In the genomic region with DNA sequence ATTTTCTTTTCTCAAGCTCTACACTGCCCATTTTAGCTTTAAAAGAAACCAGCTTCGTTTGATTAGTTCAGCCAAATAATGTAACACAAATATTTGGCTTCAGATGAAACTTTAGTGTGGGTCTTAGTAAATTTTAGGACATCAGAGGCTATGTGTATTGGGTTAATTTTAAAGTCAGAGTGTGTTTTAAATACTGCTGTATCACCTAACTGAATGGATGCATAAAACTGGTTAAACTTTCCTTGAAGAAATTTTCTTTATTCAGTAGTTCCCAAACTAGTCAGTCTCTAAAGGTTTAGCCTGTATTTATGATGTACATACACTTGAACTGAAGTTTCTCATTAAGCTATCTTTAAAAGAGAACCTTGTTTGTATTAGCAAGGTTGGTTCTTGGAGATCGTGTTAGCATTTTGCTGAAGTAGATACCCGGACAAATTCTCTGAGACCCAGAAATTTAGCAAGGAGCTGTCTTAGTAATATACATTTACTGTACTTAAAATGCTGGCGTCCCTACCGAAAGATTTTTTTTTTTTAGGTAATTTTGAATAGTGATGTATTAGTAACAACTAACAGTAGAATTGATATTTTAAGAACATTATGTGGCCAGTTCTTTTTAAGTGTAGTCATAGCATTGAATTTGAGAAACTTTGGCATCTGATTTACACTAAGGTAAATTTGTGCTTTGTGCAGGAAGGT, we compare ENCODE assay signal across 8 cellular contexts. TPM values are rescaled to one million over a fixed set of nuclear protein-coding genes. Genes with fewer than 3 reads are reported as not detected.
DNase-seq lines count a peak whose midpoint lies in the region; ATAC-seq, FAIRE-seq and TF ChIP-seq lines count a peak whose summit lies in the region.

No MANE protein-coding gene starts in this region.

- TF ChIP-seq RAD21 in A549 (conservative IDR thresholded peaks at IDR 0.05 in 1 of 2, IDR thresholded peaks at IDR 0.05 in 1 of 2), result no peak

- no peak for TF ChIP-seq EP300 in A549 (IDR thresholded peaks at IDR 0.05)

- peak overlapping the region; percentile 85 for H3K4me2 ChIP-seq in A549

- no peaks in the 10 kb centered on the region for H3K9me3 ChIP-seq in A549
- H3K9me3 ChIP-seq in HUES64 (ENCODE audit: insufficient read depth, low read depth, low read length), result no peaks in the 10 kb centered on the region
- no peaks in the 10 kb centered on the region for H3K9me3 ChIP-seq in breast epithelium
- H3K9me3 ChIP-seq in mucosa of stomach (ENCODE audit: control insufficient read depth, low read length), result no peaks in the 10 kb centered on the region
- no peaks in the 10 kb centered on the region for H3K9me3 ChIP-seq in small intestine (ENCODE audit: control insufficient read depth, low read depth)

- H3K4me1 ChIP-seq in A549 (peaks cover 24% of the 10 kb centered on the region), HUES64 (ENCODE audit: insufficient read depth, low read length) (peaks cover 53% of the 10 kb centered on the region), breast epithelium (no peaks in the 10 kb centered on the region), mucosa of stomach (ENCODE audit: control insufficient read depth, insufficient read depth, low read length) (peaks cover 5% of the 10 kb centered on the region), small intestine (ENCODE audit: control insufficient read depth in 2 of 2, insufficient read depth in 1 of 2, low read depth in 1 of 2, low read length in 1 of 2) (no peaks in the 10 kb centered on the region)

- H3K27me3 ChIP-seq in HUES64 (ENCODE audit: insufficient read depth, low read length) (no peaks in the 10 kb centered on the region), breast epithelium (no peaks in the 10 kb centered on the region), mucosa of stomach (ENCODE audit: control insufficient read depth, insufficient read depth, low read length) (no peaks in the 10 kb centered on the region), small intestine (ENCODE audit: control insufficient read depth in 2 of 2, insufficient read depth in 2 of 2, low read length in 2 of 2) (no peaks in the 10 kb centered on the region)

- H3K36me3 ChIP-seq in HUES64 (ENCODE audit: insufficient read depth, low read length) (no peaks in the 10 kb centered on the region), breast epithelium (no peaks in the 10 kb centered on the region), mucosa of stomach (ENCODE audit: control insufficient read depth, insufficient read depth, low read length) (no peaks in the 10 kb centered on the region), small intestine (ENCODE audit: control insufficient read depth in 2 of 2, insufficient read depth in 2 of 2, low read length in 2 of 2) (no peaks in the 10 kb centered on the region)

- 68% methylated on average over 5 of the region's 5 CpGs for WGBS in A549 (ENCODE audit: missing lambda C conversion rate)
- 20% methylated on average over 2 of the region's 5 CpGs for whole genome bisulfite sequencing in HUES64
- WGBS in small intestine, 3 donors, result 14 to 31% (median 25%) methylated on average over 5 of the region's 5 CpGs

- no peak for DNase-seq in A549 (ENCODE audit: low read depth in 1 of 2, low spot score in 1 of 2)
- no peak for DNase-seq in breast epithelium (ENCODE audit: low spot score in 2 of 2)
- DNase-seq in small intestine, result no peak

- no peak for TF ChIP-seq POLR2A in A549 (IDR thresholded peaks at IDR 0.05; ENCODE audit: low read length)
- TF ChIP-seq POLR2A in breast epithelium (IDR thresholded peaks at IDR 0.05), result no peak

- peak overlapping the region; percentile 93; the same call in 2 of the 3 replicates for H3K4me3 ChIP-seq in A549
- H3K4me3 ChIP-seq in HUES64 (ENCODE audit: low read length), result peak overlapping the region; percentile 98
- H3K4me3 ChIP-seq in breast epithelium, result peak overlapping the region; percentile 72 to 93 (median 79)
- H3K4me3 ChIP-seq in mucosa of stomach (ENCODE audit: low read length), result peak overlapping the region; percentile 76
- H3K4me3 ChIP-seq in small intestine (ENCODE audit: low read depth in 1 of 2, low read length in 2 of 2), result peak overlapping the region in 1 of 2 donors; percentile 61

- peak overlapping the region; percentile 88; the same call in 1 of the 2 replicates for H3K9ac ChIP-seq in HUES64 (ENCODE audit: low read depth, low read length)
- H3K9ac ChIP-seq in mucosa of stomach (ENCODE audit: low read length), result peak overlapping the region; percentile 84

- ATAC-seq in A549 (no peak), HG02588 (IDR thresholded peaks at IDR 0.05; ENCODE audit: unreplicated experiment) (no peak), HG03439 (IDR thresholded peaks at IDR 0.05; ENCODE audit: unreplicated experiment) (no peak), GM19023 (IDR thresholded peaks at IDR 0.05; ENCODE audit: unreplicated experiment) (no peak)

- CTCF ChIA-PET in A549 (lab: Yijun Ruan, JAX), result interaction anchor here (0.9 to 1.7 kb wide), 4 partner anchors 10 to 89 kb away, joined by 3 to 4 read pairs (median 4); no protein-coding TSS in a partner anchor

- POLR2A ChIA-PET in A549 (lab: Yijun Ruan, JAX), result interaction anchor here (0.6 kb wide), 1 partner anchor 207 kb away, joined by 3 read pairs; no protein-coding TSS in a partner anchor

- H3K27ac ChIP-seq in A549, result peak overlapping the region; percentile 94 to 98; a peak in 3 of 6 replicates
- H3K27ac ChIP-seq in HUES64 (ENCODE audit: low read depth, low read length), result no peak overlapping the region
- peak overlapping the region; percentile 56 to 97 for H3K27ac ChIP-seq in breast epithelium
- H3K27ac ChIP-seq in small intestine (ENCODE audit: low read depth in 1 of 2, low read length in 1 of 2), result no peak overlapping the region

- intact Hi-C loops in breast epithelium (cut with DNase I; ENCODE audit: low total_unique reads), result no loop called here

- peak; percentile 23 for FAIRE-seq in A549 (lab: Jason Lieb, UNC)
- no peak for FAIRE-seq in small intestine (lab: Jason Lieb, UNC)

- TF ChIP-seq CTCF in A549 (IDR thresholded peaks at IDR 0.05) (no peak), breast epithelium (IDR thresholded peaks at IDR 0.05) (no peak)

TF ChIP-seq in A549, 52 proteins besides CTCF, POLR2A, EP300 and RAD21:
- TF ChIP-seq HEYL (CRISPR knock-in tag; IDR thresholded peaks at IDR 0.05), result no peak
- no peak for TF ChIP-seq ZSCAN20 (CRISPR knock-in tag; IDR thresholded peaks at IDR 0.05)
- no peak for TF ChIP-seq RNF2 (IDR thresholded peaks at IDR 0.05; ENCODE audit: borderline replicate concordance, low read depth)
- TF ChIP-seq, protein P1, sequence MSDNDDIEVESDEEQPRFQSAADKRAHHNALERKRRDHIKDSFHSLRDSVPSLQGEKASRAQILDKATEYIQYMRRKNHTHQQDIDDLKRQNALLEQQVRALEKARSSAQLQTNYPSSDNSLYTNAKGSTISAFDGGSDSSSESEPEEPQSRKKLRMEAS (IDR thresholded peaks at IDR 0.05), result no peak
- no peak for TF ChIP-seq ZNF302 (CRISPR knock-in tag; IDR thresholded peaks at IDR 0.05)
- TF ChIP-seq TP53 (CRISPR knock-in tag; IDR thresholded peaks at IDR 0.05), result no peak
- no peak for TF ChIP-seq ZFP36 (IDR thresholded peaks at IDR 0.05; ENCODE audit: borderline replicate concordance, partially characterized antibody)
- TF ChIP-seq POLR2AphosphoS2 (conservative IDR thresholded peaks at IDR 0.05; ENCODE audit: low read length), result no peak
- no peak for TF ChIP-seq HOXB5 (CRISPR knock-in tag; IDR thresholded peaks at IDR 0.05)
- TF ChIP-seq ZC3H11A (IDR thresholded peaks at IDR 0.05), result no peak

RNA-seq across cellular contexts. Expression of a gene that starts 2.7 kb away (rescaled TPM):
- polyA plus RNA-seq in A549 (2011; rRNA removed), result 9.8 and 11.9 TPM in 2 replicates
- polyA plus RNA-seq in A549 (2012; cell fraction: cytosol; rRNA removed), result 5.2 and 8.5 TPM in 2 replicates
- polyA plus RNA-seq in A549 (2012; cell fraction: nucleus; rRNA removed), result 4.3 and 11.7 TPM in 2 replicates
- 5.2 to 5.7 TPM (median 5.4 TPM) in 3 replicates for polyA plus RNA-seq in A549 (2017; fragmentation: RNase III; extraction: RNeasy Plus Mini Kit Qiagen cat#74134 plus additional on column Dnase treatment)
- polyA minus RNA-seq in A549 (2011; rRNA and poly(A)+ RNA removed), result 11.3 and 11.5 TPM in 2 replicates
- polyA plus RNA-seq in HUES64 (2013, experiment 1 of 2), result 23.2 TPM
- 21.4 TPM for polyA plus RNA-seq in HUES64 (2013, experiment 2 of 2)
- 10 to 100 TPM; 19.8 to 39.4 (median 30.2) TPM for total RNA-seq in breast epithelium
- polyA plus RNA-seq in small intestine, result 1 to 10 TPM; 2.7 to 6.2 (median 4.2) TPM

Comparison
In these comparisons a context has a peak if more than half of its experiments do, and no peak if none do; other contexts are left out.
1. H3K27ac ChIP-seq: peak in A549 (2 of 2) and breast epithelium (2 of 2); none in HUES64 (single experiment) and small intestine (0 of 2).